In the genomic region with DNA sequence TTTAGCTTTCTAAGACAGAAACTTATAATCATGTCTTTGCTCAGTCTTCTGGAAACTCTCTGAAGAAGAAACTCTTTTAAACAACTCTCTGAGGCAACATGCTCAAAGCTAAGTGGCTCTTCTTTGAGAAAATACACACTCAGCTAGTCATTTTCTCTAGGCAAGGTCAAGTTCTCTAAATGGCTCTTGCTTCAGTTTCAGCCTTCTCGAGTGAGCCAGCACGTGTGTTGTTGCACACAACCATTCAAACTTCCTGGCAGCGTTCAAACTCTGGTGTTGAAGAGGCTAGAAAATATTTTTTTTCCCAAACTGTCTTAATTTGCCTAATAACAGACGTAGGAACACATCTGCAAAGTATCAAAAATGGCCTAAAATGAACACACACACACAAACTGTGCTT, we compare ENCODE assay signal across 1 cellular context.
TF ChIP-seq lines count a peak whose summit lies in the region.

No MANE protein-coding gene starts in this region.

TF ChIP-seq in A549, 52 proteins besides CTCF, POLR2A, EP300 and RAD21 (continued from another document):
- TF ChIP-seq, protein P1, sequence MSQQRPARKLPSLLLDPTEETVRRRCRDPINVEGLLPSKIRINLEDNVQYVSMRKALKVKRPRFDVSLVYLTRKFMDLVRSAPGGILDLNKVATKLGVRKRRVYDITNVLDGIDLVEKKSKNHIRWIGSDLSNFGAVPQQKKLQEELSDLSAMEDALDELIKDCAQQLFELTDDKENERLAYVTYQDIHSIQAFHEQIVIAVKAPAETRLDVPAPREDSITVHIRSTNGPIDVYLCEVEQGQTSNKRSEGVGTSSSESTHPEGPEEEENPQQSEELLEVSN (IDR thresholded peaks at IDR 0.05; ENCODE audit: borderline replicate concordance, low read depth): no peak
- no peak for TF ChIP-seq KDM5A (IDR thresholded peaks at IDR 0.05)
- no peak for TF ChIP-seq RCOR1 (IDR thresholded peaks at IDR 0.05; ENCODE audit: low read depth, low read length)
- TF ChIP-seq FOXS1 (CRISPR knock-in tag; IDR thresholded peaks at IDR 0.05): no peak
